14 cellular contexts compared by ENCODE assay signal in genomic region chr21:43912910-43913309, GRCh38. TPM values are rescaled to one million over a fixed set of nuclear protein-coding genes. Genes with fewer than 3 reads are reported as not detected.
DNase-seq lines count a peak whose midpoint lies in the region; ATAC-seq, FAIRE-seq and TF ChIP-seq lines count a peak whose summit lies in the region.
"Had no signal": no experiment of that assay in that cellular context is flagged by ENCODE, and none has a peak within 500 bp of the region (broad histone marks: within the 10 kb centered on the region; RNA-seq: fewer than 3 reads in every experiment).

No MANE protein-coding gene starts in this region.

- CTCF ChIA-PET in CD4-positive, alpha-beta T cell (lab: Charles Lee) = no interaction called here

- H3K36me3 ChIP-seq in endodermal cell (ENCODE audit: control insufficient read depth, insufficient read depth, low read length) (peaks cover 6% of the 10 kb centered on the region), osteoblast (ENCODE audit: insufficient read depth, low read length) (peaks cover 8% of the 10 kb centered on the region)
- H3K36me3 ChIP-seq: BE2C had no signal

- peaks cover 70% of the 10 kb centered on the region for H3K79me2 ChIP-seq in osteoblast (ENCODE audit: insufficient read depth, low read length)

- intact Hi-C loops in CD4-positive, alpha-beta T cell (cut with DNase I, micrococcal nuclease) = no loop called here

- ATAC-seq in CD4-positive, alpha-beta T cell (ENCODE audit: poor library complexity) = no peak
- ATAC-seq in activated T-helper 17 cell treated with anti-CD3 and anti-CD28 coated beads, Interleukin-2, amount 50 U/mL, for 72 hours (replicated peaks) = no peak
- no peak for ATAC-seq in GM19463 (IDR thresholded peaks at IDR 0.05; ENCODE audit: unreplicated experiment)
- ATAC-seq: A549, GM12878 had no signal

- H3K4me2 ChIP-seq in osteoblast (ENCODE audit: insufficient read depth, low read length) = no peak overlapping the region
- H3K4me2 ChIP-seq: A549 had no signal

- TF ChIP-seq CTCF in CD4-positive, alpha-beta T cell (IDR thresholded peaks at IDR 0.05) = no peak
- TF ChIP-seq CTCF in endodermal cell (conservative IDR thresholded peaks at IDR 0.05) (no peak), osteoblast (IDR thresholded peaks at IDR 0.05; ENCODE audit: extremely low read depth, low read depth, low read length) (no peak)

- H4K20me1 ChIP-seq in osteoblast (ENCODE audit: insufficient read depth, low read length) = peaks cover 60% of the 10 kb centered on the region

- POLR2A ChIA-PET in CD4-positive, alpha-beta T cell (lab: Charles Lee) = no interaction called here

- WGBS in endodermal cell (ENCODE audit: insufficient coverage in 1 of 2, insufficient read length in 1 of 2), 2 experiments = 88 to 100% methylated on average over 3 of the region's 3 CpGs

- TF ChIP-seq POLR2A in GM12891 (IDR thresholded peaks at IDR 0.05; ENCODE audit: low read depth, low read length) = no peak

- H3K4me1 ChIP-seq in endodermal cell (ENCODE audit: control insufficient read depth, insufficient read depth, low read length) (no peaks in the 10 kb centered on the region), osteoblast (ENCODE audit: insufficient read depth, low read length) (peaks cover 10% of the 10 kb centered on the region)
- H3K4me1 ChIP-seq: A549, BE2C had no signal

- no peaks in the 10 kb centered on the region for H3K27me3 Mint-ChIP-seq in CD4-positive, alpha-beta T cell
- H3K27me3 Mint-ChIP-seq in endodermal cell (ENCODE audit: insufficient read depth) = no peaks in the 10 kb centered on the region
- no peaks in the 10 kb centered on the region for H3K27me3 Mint-ChIP-seq in activated T-helper 17 cell treated with anti-CD3 and anti-CD28 coated beads, Interleukin-2, amount 50 U/mL, for 72 hours

- H3K27ac ChIP-seq in CD4-positive, alpha-beta T cell (ENCODE audit: low read depth, low read length) = no peak overlapping the region
- no peak overlapping the region for H3K27ac ChIP-seq in endodermal cell (ENCODE audit: low read depth, low read length)
- no peak overlapping the region for H3K27ac ChIP-seq in osteoblast (ENCODE audit: low read depth, low read length)
- H3K27ac ChIP-seq: A549, C4-2B had no signal

- no peaks in the 10 kb centered on the region for H3K27me3 ChIP-seq in CD4-positive, alpha-beta T cell (ENCODE audit: control insufficient read depth, insufficient read depth, low read length)
- no peaks in the 10 kb centered on the region for H3K27me3 ChIP-seq in endodermal cell (ENCODE audit: control insufficient read depth, insufficient read depth, low read length, poor library complexity, severe bottlenecking)
- H3K27me3 ChIP-seq in osteoblast (ENCODE audit: insufficient read depth, low read length) = no peaks in the 10 kb centered on the region
- H3K27me3 ChIP-seq: BE2C had no signal

- H3K9me3 ChIP-seq in CD4-positive, alpha-beta T cell (ENCODE audit: control insufficient read depth, low read length) = peaks cover 9% of the 10 kb centered on the region
- peaks cover 14% of the 10 kb centered on the region for H3K9me3 ChIP-seq in endodermal cell (ENCODE audit: control insufficient read depth, low read length)
- peaks cover 5% of the 10 kb centered on the region for H3K9me3 ChIP-seq in osteoblast (ENCODE audit: low read depth, low read length)
- H3K9me3 ChIP-seq: A549, BE2C had no signal

- H3K4me3 Mint-ChIP-seq in CD4-positive, alpha-beta T cell = no peak overlapping the region
- H3K4me3 Mint-ChIP-seq in endodermal cell = no peak overlapping the region
- no peak overlapping the region for H3K4me3 Mint-ChIP-seq in activated T-helper 17 cell treated with anti-CD3 and anti-CD28 coated beads, Interleukin-2, amount 50 U/mL, for 72 hours

- no peak overlapping the region for H2AFZ ChIP-seq in osteoblast (ENCODE audit: low read length)

- FAIRE-seq in GM12891 (lab: Jason Lieb, UNC) (peak; percentile 16), RCC 7860 (lab: Jason Lieb, UNC) (no peak)
- FAIRE-seq: A549, GM12878, H1 had no signal

- no peak overlapping the region for H3K4me3 ChIP-seq in endodermal cell (ENCODE audit: low read length)
- H3K4me3 ChIP-seq in osteoblast (ENCODE audit: insufficient read depth, low read length) = no peak overlapping the region
- H3K4me3 ChIP-seq: A549, GM12878 had no signal

- H3K36me3 Mint-ChIP-seq in CD4-positive, alpha-beta T cell (ENCODE audit: low read depth) = peaks cover 39% of the 10 kb centered on the region
- H3K36me3 Mint-ChIP-seq in endodermal cell (ENCODE audit: low read depth) = peaks cover 19% of the 10 kb centered on the region
- peaks cover 25% of the 10 kb centered on the region for H3K36me3 Mint-ChIP-seq in activated T-helper 17 cell treated with anti-CD3 and anti-CD28 coated beads, Interleukin-2, amount 50 U/mL, for 72 hours (ENCODE audit: low read depth)

- H3K9ac ChIP-seq in endodermal cell (ENCODE audit: extremely low read depth, low read length, poor library complexity, severe bottlenecking) = no peak overlapping the region

- peaks cover 53% of the 10 kb centered on the region for H3K4me1 Mint-ChIP-seq in CD4-positive, alpha-beta T cell (ENCODE audit: low read depth)
- peaks cover 24% of the 10 kb centered on the region for H3K4me1 Mint-ChIP-seq in endodermal cell
- peaks cover 24% of the 10 kb centered on the region for H3K4me1 Mint-ChIP-seq in activated T-helper 17 cell treated with anti-CD3 and anti-CD28 coated beads, Interleukin-2, amount 50 U/mL, for 72 hours

- H3K9me3 Mint-ChIP-seq in CD4-positive, alpha-beta T cell = peaks cover 6% of the 10 kb centered on the region
- H3K9me3 Mint-ChIP-seq in endodermal cell = no peaks in the 10 kb centered on the region
- H3K9me3 Mint-ChIP-seq in activated T-helper 17 cell treated with anti-CD3 and anti-CD28 coated beads, Interleukin-2, amount 50 U/mL, for 72 hours = peaks cover 6% of the 10 kb centered on the region

- no peak for DNase-seq in CD4-positive, alpha-beta T cell
- DNase-seq in GM12891 (ENCODE audit: insufficient read length, low spot score) (no peak), endodermal cell (no peak), osteoblast (ENCODE audit: insufficient read length, low spot score, missing footprints) (peak; percentile 61), DMS153 treated with DMSO at 0.1 percent for 48 hours (lab: John Stamatoyannopoulos, UW; ENCODE audit: unreplicated experiment) (no peak), RCC 7860 (ENCODE audit: low spot score) (no peak)
- DNase-seq: BE2C, HCEC 1CT had no signal

- H3K27ac Mint-ChIP-seq in CD4-positive, alpha-beta T cell = peak overlapping the region; percentile 13
- peak overlapping the region; percentile 20 for H3K27ac Mint-ChIP-seq in endodermal cell
- H3K27ac Mint-ChIP-seq in activated T-helper 17 cell treated with anti-CD3 and anti-CD28 coated beads, Interleukin-2, amount 50 U/mL, for 72 hours = no peak overlapping the region

TF ChIP-seq in GM12891, 5 proteins besides CTCF, POLR2A, EP300 and RAD21:
- TF ChIP-seq TAF1 (IDR thresholded peaks at IDR 0.05; ENCODE audit: low read depth, low read length) = no peak
- TF ChIP-seq SPI1 (IDR thresholded peaks at IDR 0.05; ENCODE audit: low read depth, low read length) = no peak
- no peak for TF ChIP-seq PAX5 (IDR thresholded peaks at IDR 0.05; ENCODE audit: insufficient read depth, low read length, severe bottlenecking)
- no peak for TF ChIP-seq POLR2AphosphoS5 (IDR thresholded peaks at IDR 0.05; ENCODE audit: low read depth, low read length)
- TF ChIP-seq POU2F2 (IDR thresholded peaks at IDR 0.05; ENCODE audit: low read depth, low read length) = no peak

RNA-seq across cellular contexts. Expression of gene AGPAT3, which starts 47.9 kb away (rescaled TPM):
- total RNA-seq in CD4-positive, alpha-beta T cell = 10 to 100 TPM; 40.8 to 43.4 TPM
- polyA plus RNA-seq in GM12891 (2012; ENCODE audit: low read depth, missing spikeins) = 36.9 TPM
- total RNA-seq in endodermal cell (10 to 100 TPM; 44.0 to 74.4 TPM), osteoblast (37.4 and 47.4 TPM in 2 replicates)
- polyA plus RNA-seq in endodermal cell (2013, experiment 1 of 2) = 22.2 TPM
- polyA plus RNA-seq in endodermal cell (2013, experiment 2 of 2) = 21.4 TPM
- 10 to 100 TPM; 44.8 to 100.0 TPM for total RNA-seq in activated T-helper 17 cell treated with anti-CD3 and anti-CD28 coated beads, Interleukin-2, amount 50 U/mL, for 72 hours
